24 cellular contexts compared by ENCODE assay signal in the genomic region with DNA sequence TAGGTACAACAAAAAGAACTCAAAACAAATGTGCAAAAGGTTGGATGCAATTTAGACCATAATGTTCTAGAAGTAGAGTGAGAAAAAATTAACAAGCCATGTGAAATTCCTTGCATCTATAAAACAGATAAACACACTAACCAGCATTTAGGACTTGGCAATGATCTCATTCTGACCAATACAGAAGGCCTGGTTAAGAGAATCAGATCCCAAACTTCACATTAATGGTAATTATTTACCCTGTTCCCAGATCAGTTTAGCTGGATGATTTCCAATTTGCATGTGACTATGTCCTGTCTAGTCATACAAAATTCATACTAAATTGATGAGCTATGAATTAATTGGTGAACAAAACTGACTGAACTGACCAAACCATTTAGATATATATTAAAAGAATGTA.
"Had no signal": no experiment of that assay in that cellular context is flagged by ENCODE, and none has a peak within 500 bp of the region (broad histone marks: within the 10 kb centered on the region; RNA-seq: fewer than 3 reads in every experiment).

No MANE protein-coding gene starts in this region.

- H2AFZ ChIP-seq: neural progenitor cell had no signal

- H3K27me3 ChIP-seq: neural progenitor cell, vagina had no signal

- H3K4me3 Mint-ChIP-seq: activated naive CD8-positive, alpha-beta T cell treated with anti-CD3 and anti-CD28 coated beads for 36 hours; activated T-cell treated with anti-CD3 and anti-CD28 coated beads, Interleukin-2, amount 50 U/mL, for 24 hours; endodermal cell; naive B cell; neural progenitor cell; stimulated activated naive B cell treated with anti-CD40 and anti-IgM and Interleukin-4, amounts not matched to agents 10 μg/mL and 1 μg/mL and 100 μg/mL, for 72 hours; WTC11 had no signal

- H3K9ac ChIP-seq: neural progenitor cell had no signal

- ATAC-seq: left lobe of liver; lower lobe of right lung; sciatic nerve; stimulated activated naive B cell treated with anti-CD40 and anti-IgM and Interleukin-4, amounts not matched to agents 10 μg/mL and 1 μg/mL and 100 μg/mL, for 72 hours; WTC11 had no signal

- H3K9me3 ChIP-seq: lower lobe of right lung, vagina had no signal

- H3K36me3 ChIP-seq: lower lobe of right lung, neural progenitor cell, vagina had no signal

- H3K9me3 Mint-ChIP-seq: activated T-cell treated with anti-CD3 and anti-CD28 coated beads, Interleukin-2, amount 50 U/mL, for 24 hours; activated T-helper 2 cell treated with anti-CD3 and anti-CD28 coated beads, Interferon-gamma antibody, Interleukin-2, Interleukin-4, amounts not matched to agents 10 μg/mL and 5 μg/mL and 100 μg/mL, durations not matched to agents 14 hours and 24 hours and 36 hours; stimulated activated naive B cell treated with anti-CD40 and anti-IgM and Interleukin-4, amounts not matched to agents 10 μg/mL and 1 μg/mL and 100 μg/mL, for 72 hours had no signal

- H3K27me3 Mint-ChIP-seq: activated naive CD8-positive, alpha-beta T cell treated with anti-CD3 and anti-CD28 coated beads for 36 hours; activated T-cell treated with anti-CD3 and anti-CD28 coated beads, Interleukin-2, amount 50 U/mL, for 24 hours; naive B cell; stimulated activated naive B cell treated with anti-CD40 and anti-IgM and Interleukin-4, amounts not matched to agents 10 μg/mL and 1 μg/mL and 100 μg/mL, for 72 hours had no signal

- H3K4me1 Mint-ChIP-seq: activated naive CD8-positive, alpha-beta T cell treated with anti-CD3 and anti-CD28 coated beads for 36 hours; endodermal cell; stimulated activated naive B cell treated with anti-CD40 and anti-IgM and Interleukin-4, amounts not matched to agents 10 μg/mL and 1 μg/mL and 100 μg/mL, for 72 hours had no signal

- H3K27ac Mint-ChIP-seq: activated naive CD8-positive, alpha-beta T cell treated with anti-CD3 and anti-CD28 coated beads for 36 hours; activated T-cell treated with anti-CD3 and anti-CD28 coated beads, Interleukin-2, amount 50 U/mL, for 24 hours; activated T-helper 2 cell treated with anti-CD3 and anti-CD28 coated beads, Interferon-gamma antibody, Interleukin-2, Interleukin-4, amounts not matched to agents 10 μg/mL and 5 μg/mL and 100 μg/mL, durations not matched to agents 14 hours and 24 hours and 36 hours; endodermal cell; naive B cell; neural progenitor cell; stimulated activated naive B cell treated with anti-CD40 and anti-IgM and Interleukin-4, amounts not matched to agents 10 μg/mL and 1 μg/mL and 100 μg/mL, for 72 hours; WTC11 had no signal

- H3K4me3 ChIP-seq: lower lobe of right lung, neural progenitor cell, vagina had no signal

- H3K36me3 Mint-ChIP-seq: activated naive CD8-positive, alpha-beta T cell treated with anti-CD3 and anti-CD28 coated beads for 36 hours; naive B cell; neural progenitor cell; stimulated activated naive B cell treated with anti-CD40 and anti-IgM and Interleukin-4, amounts not matched to agents 10 μg/mL and 1 μg/mL and 100 μg/mL, for 72 hours had no signal

- H3K27ac ChIP-seq: epithelial cell of prostate, lower lobe of right lung, vagina had no signal

- DNase-seq: activated CD8-positive, alpha-beta memory T cell treated with anti-CD3 and anti-CD28 coated beads, Interleukin-2, amount 50 U/mL, for 4 hours; activated naive CD4-positive, alpha-beta T cell; activated naive CD8-positive, alpha-beta T cell treated with anti-CD3 and anti-CD28 coated beads for 36 hours; activated T-cell treated with anti-CD3 and anti-CD28 coated beads, Interleukin-2, amount 50 U/mL, for 24 hours; amygdala; cerebellar nuclear complex; cortex of kidney; endodermal cell; kidney; lower lobe of right lung; mesendoderm; naive B cell; posterior cingulate gyrus; stimulated activated CD4-positive, alpha-beta T cell treated with anti-CD3 and anti-CD28 coated beads, Interleukin-2, amount 100 ng/mL, for 48 hours; stimulated activated CD8-positive, alpha-beta memory T cell treated with anti-CD3 and anti-CD28 coated beads, Interleukin-4, amount 100 ng/mL, for 48 hours; stimulated activated naive B cell treated with anti-CD40 and anti-IgM and Interleukin-4, amounts not matched to agents 10 μg/mL and 1 μg/mL and 100 μg/mL, for 72 hours; T1000 had no signal

- H3K4me1 ChIP-seq: lower lobe of right lung had no signal
